ENCODE assay signal across 11 cellular contexts in the genomic region with DNA sequence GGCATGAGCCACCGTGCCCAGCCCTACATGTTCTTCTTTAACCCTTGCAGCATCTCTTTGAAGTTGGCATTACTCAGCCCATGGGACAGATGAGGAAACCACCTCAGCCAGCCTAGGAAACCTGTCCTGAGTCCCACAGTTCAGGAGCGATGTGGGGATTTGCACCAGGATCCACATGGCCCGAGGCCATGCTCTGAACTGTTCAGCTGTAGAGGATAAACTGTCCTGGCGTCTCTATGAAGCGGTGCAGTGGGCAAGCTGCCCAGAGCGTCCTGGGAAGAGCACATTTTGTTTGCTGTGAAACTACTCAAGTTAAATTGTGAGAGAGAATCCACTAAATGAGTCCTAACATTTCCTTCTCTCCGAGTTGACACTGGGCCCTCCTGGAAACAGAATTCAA.
DNase-seq lines count a peak whose midpoint lies in the region; TF ChIP-seq lines count a peak whose summit lies in the region.
"Had no signal": no experiment of that assay in that cellular context is flagged by ENCODE, and none has a peak within 500 bp of the region (broad histone marks: within the 10 kb centered on the region; RNA-seq: fewer than 3 reads in every experiment).

No MANE protein-coding gene starts in this region.

- H3K9me3 ChIP-seq in SK-N-SH: no peaks in the 10 kb centered on the region
- no peaks in the 10 kb centered on the region for H3K9me3 ChIP-seq in stomach

- peaks cover 0 to 11% of the 10 kb centered on the region in 2 experiments; a peak in 1 of 4 replicates for H3K4me1 ChIP-seq in SK-N-SH (ENCODE audit: control insufficient read depth in 1 of 2, insufficient read depth in 2 of 2, low read depth in 1 of 2, low read length in 1 of 2)
- H3K4me1 ChIP-seq in stomach: peaks cover 0 to 12% (median 9%) of the 10 kb centered on the region in 4 donors

- no peak overlapping the region for H3K4me2 ChIP-seq in SK-N-SH

- no peak for TF ChIP-seq POLR2A in stomach (IDR thresholded peaks at IDR 0.05)

- peaks cover 13% of the 10 kb centered on the region for H3K36me3 Mint-ChIP-seq in activated T-helper 1 cell treated with anti-CD3 and anti-CD28 coated beads, Interleukin-12 subunit alpha, Interleukin-12 subunit beta, Interleukin-2, Interleukin-4 antibody, amounts not matched to agents 30 ng/mL and 10 ng/mL and 1 ng/mL, durations not matched to agents 14 hours and 24 hours and 36 hours (ENCODE audit: low read depth)

- no peak overlapping the region for H3K9ac ChIP-seq in SK-N-SH

- H3K9me2 ChIP-seq in SK-N-SH: no peaks in the 10 kb centered on the region

- 40% methylated on average over 7 of the region's 7 CpGs for WGBS in SK-N-SH (ENCODE audit: low lambda C conversion rate)
- WGBS in stomach, 5 donors: 49 to 64% (median 57%) methylated on average over 7 of the region's 7 CpGs

- no peaks in the 10 kb centered on the region for H3K79me2 ChIP-seq in SK-N-SH (ENCODE audit: insufficient read depth)

- POLR2A ChIA-PET in SK-N-SH (lab: Yijun Ruan, JAX): interaction anchor here (0.7 kb wide), 1 partner anchor 276 kb away, joined by 5 read pairs; a partner anchor contains a TSS

- no peaks in the 10 kb centered on the region for H3K4me1 Mint-ChIP-seq in activated T-helper 1 cell treated with anti-CD3 and anti-CD28 coated beads, Interleukin-12 subunit alpha, Interleukin-12 subunit beta, Interleukin-2, Interleukin-4 antibody, amounts not matched to agents 30 ng/mL and 10 ng/mL and 1 ng/mL, durations not matched to agents 14 hours and 24 hours and 36 hours (ENCODE audit: low read depth)
- H3K4me1 Mint-ChIP-seq: activated B cell treated with CpG ODN at 0.5 μM for 24 hours had no signal

- no peak for TF ChIP-seq CTCF in SK-N-SH (IDR thresholded peaks at IDR 0.05)
- TF ChIP-seq CTCF in stomach (IDR thresholded peaks at IDR 0.05): no peak

- TF ChIP-seq RAD21 in SK-N-SH (IDR thresholded peaks at IDR 0.05; ENCODE audit: low read length): peak; percentile 17; the same call in 1 of the 2 replicates

- H3K4me3 ChIP-seq in SK-N-SH (ENCODE audit: low read depth in 2 of 2, low read length in 1 of 2) (no peak overlapping the region), stomach (no peak overlapping the region)

- H3K36me3 ChIP-seq in SK-N-SH (replicated peaks in 1 of 2; ENCODE audit: control insufficient read depth in 1 of 2, insufficient read depth in 2 of 2, low read length in 1 of 2) (no peaks in the 10 kb centered on the region), stomach (no peaks in the 10 kb centered on the region)

- H4K20me1 ChIP-seq in SK-N-SH (ENCODE audit: insufficient read depth): no peaks in the 10 kb centered on the region

- intact Hi-C loops in cardiac septum (cut with DNase I) (loop anchor here (2.0 kb wide), 1 partner anchor 77 kb away; no protein-coding TSS in a partner anchor), stomach (cut with DNase I; ENCODE audit: low total_unique reads) (no loop called here)
- intact Hi-C loops in activated T-helper 1 cell treated with anti-CD3 and anti-CD28 coated beads, Interleukin-12 subunit alpha, Interleukin-12 subunit beta, Interleukin-2, Interleukin-4 antibody, amounts not matched to agents 30 ng/mL and 10 ng/mL and 1 ng/mL, durations not matched to agents 14 hours and 24 hours and 36 hours (cut with micrococcal nuclease): no loop called here

- no peaks in the 10 kb centered on the region for H3K27me3 Mint-ChIP-seq in activated T-helper 1 cell treated with anti-CD3 and anti-CD28 coated beads, Interleukin-12 subunit alpha, Interleukin-12 subunit beta, Interleukin-2, Interleukin-4 antibody, amounts not matched to agents 30 ng/mL and 10 ng/mL and 1 ng/mL, durations not matched to agents 14 hours and 24 hours and 36 hours (ENCODE audit: insufficient read depth)

- H3F3A ChIP-seq in SK-N-SH (replicated peaks; ENCODE audit: insufficient read depth): no peaks in the 10 kb centered on the region

- H3K9me3 Mint-ChIP-seq in activated T-helper 1 cell treated with anti-CD3 and anti-CD28 coated beads, Interleukin-12 subunit alpha, Interleukin-12 subunit beta, Interleukin-2, Interleukin-4 antibody, amounts not matched to agents 30 ng/mL and 10 ng/mL and 1 ng/mL, durations not matched to agents 14 hours and 24 hours and 36 hours: no peaks in the 10 kb centered on the region
- H3K9me3 Mint-ChIP-seq: activated B cell treated with CpG ODN at 0.5 μM for 24 hours, neural crest cell had no signal

- TF ChIP-seq EP300 in SK-N-SH (IDR thresholded peaks at IDR 0.05; ENCODE audit: borderline replicate concordance in 1 of 2, low read depth in 1 of 2, low read length in 1 of 2) (no peak), stomach (IDR thresholded peaks at IDR 0.05) (no peak)

- no peak overlapping the region for H2AFZ ChIP-seq in SK-N-SH (ENCODE audit: low read depth)

- DNase-seq in NCI-H1092 treated with DMSO at 0.1 percent for 48 hours (lab: John Stamatoyannopoulos, UW): peak; percentile 86
- DNase-seq in SK-N-SH: peak; percentile 73
- DNase-seq in cardiac septum (ENCODE audit: low spot score): peak; percentile 79
- peak; percentile 27 for DNase-seq in stomach
- DNase-seq in activated T-helper 1 cell treated with anti-CD3 and anti-CD28 coated beads, Interleukin-12 subunit alpha, Interleukin-12 subunit beta, Interleukin-2, Interleukin-4 antibody, amounts not matched to agents 30 ng/mL and 10 ng/mL and 1 ng/mL, durations not matched to agents 14 hours and 24 hours and 36 hours (ENCODE audit: low spot score): no peak
- DNase-seq in HPDE6-E6E7 (ENCODE audit: extremely low spot score): no peak
- no peak for DNase-seq in SW480 (ENCODE audit: low spot score)
- DNase-seq: activated B cell treated with CpG ODN at 0.5 μM for 24 hours; activated T-cell treated with anti-CD3 and anti-CD28 coated beads, Interleukin-2, amount 50 U/mL, for 1 hour; NCI-H187 treated with DMSO at 0.1 percent for 48 hours had no signal

- H3K27ac ChIP-seq in SK-N-SH (ENCODE audit: low read depth in 2 of 2, low read length in 1 of 2) (no peak overlapping the region), stomach (peak overlapping the region in 1 of 5 donors; percentile 68)

- H3K4me3 Mint-ChIP-seq in activated T-helper 1 cell treated with anti-CD3 and anti-CD28 coated beads, Interleukin-12 subunit alpha, Interleukin-12 subunit beta, Interleukin-2, Interleukin-4 antibody, amounts not matched to agents 30 ng/mL and 10 ng/mL and 1 ng/mL, durations not matched to agents 14 hours and 24 hours and 36 hours: no peak overlapping the region
- H3K4me3 Mint-ChIP-seq: activated B cell treated with CpG ODN at 0.5 μM for 24 hours, neural crest cell had no signal

- peaks cover 30% of the 10 kb centered on the region for H3K27me3 ChIP-seq in SK-N-SH (ENCODE audit: insufficient read depth)
- H3K27me3 ChIP-seq in stomach: peaks cover 0 to 6% (median 6%) of the 10 kb centered on the region in 3 donors

- CTCF ChIA-PET in SK-N-SH (lab: Yijun Ruan, JAX): interaction anchor here (0.9 to 1.4 kb wide), 2 partner anchors 9 to 139 kb away, joined by 4 to 6 read pairs; no protein-coding TSS in a partner anchor

- H3K27ac Mint-ChIP-seq in activated T-helper 1 cell treated with anti-CD3 and anti-CD28 coated beads, Interleukin-12 subunit alpha, Interleukin-12 subunit beta, Interleukin-2, Interleukin-4 antibody, amounts not matched to agents 30 ng/mL and 10 ng/mL and 1 ng/mL, durations not matched to agents 14 hours and 24 hours and 36 hours: no peak overlapping the region
- H3K27ac Mint-ChIP-seq: activated B cell treated with CpG ODN at 0.5 μM for 24 hours had no signal

TF ChIP-seq in SK-N-SH, 30 proteins besides CTCF, POLR2A, EP300 and RAD21 (continues in another document):
- TF ChIP-seq, protein P1, sequence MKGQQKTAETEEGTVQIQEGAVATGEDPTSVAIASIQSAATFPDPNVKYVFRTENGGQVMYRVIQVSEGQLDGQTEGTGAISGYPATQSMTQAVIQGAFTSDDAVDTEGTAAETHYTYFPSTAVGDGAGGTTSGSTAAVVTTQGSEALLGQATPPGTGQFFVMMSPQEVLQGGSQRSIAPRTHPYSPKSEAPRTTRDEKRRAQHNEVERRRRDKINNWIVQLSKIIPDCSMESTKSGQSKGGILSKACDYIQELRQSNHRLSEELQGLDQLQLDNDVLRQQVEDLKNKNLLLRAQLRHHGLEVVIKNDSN (IDR thresholded peaks at IDR 0.05; ENCODE audit: borderline replicate concordance, low read depth): no peak
- TF ChIP-seq, protein P2, sequence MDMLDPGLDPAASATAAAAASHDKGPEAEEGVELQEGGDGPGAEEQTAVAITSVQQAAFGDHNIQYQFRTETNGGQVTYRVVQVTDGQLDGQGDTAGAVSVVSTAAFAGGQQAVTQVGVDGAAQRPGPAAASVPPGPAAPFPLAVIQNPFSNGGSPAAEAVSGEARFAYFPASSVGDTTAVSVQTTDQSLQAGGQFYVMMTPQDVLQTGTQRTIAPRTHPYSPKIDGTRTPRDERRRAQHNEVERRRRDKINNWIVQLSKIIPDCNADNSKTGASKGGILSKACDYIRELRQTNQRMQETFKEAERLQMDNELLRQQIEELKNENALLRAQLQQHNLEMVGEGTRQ (IDR thresholded peaks at IDR 0.05; ENCODE audit: borderline replicate concordance, low read depth, low read length): no peak
- no peak for TF ChIP-seq EZH2phosphoT487 (IDR thresholded peaks at IDR 0.05; ENCODE audit: borderline replicate concordance, low read depth)
- TF ChIP-seq, protein P3, sequence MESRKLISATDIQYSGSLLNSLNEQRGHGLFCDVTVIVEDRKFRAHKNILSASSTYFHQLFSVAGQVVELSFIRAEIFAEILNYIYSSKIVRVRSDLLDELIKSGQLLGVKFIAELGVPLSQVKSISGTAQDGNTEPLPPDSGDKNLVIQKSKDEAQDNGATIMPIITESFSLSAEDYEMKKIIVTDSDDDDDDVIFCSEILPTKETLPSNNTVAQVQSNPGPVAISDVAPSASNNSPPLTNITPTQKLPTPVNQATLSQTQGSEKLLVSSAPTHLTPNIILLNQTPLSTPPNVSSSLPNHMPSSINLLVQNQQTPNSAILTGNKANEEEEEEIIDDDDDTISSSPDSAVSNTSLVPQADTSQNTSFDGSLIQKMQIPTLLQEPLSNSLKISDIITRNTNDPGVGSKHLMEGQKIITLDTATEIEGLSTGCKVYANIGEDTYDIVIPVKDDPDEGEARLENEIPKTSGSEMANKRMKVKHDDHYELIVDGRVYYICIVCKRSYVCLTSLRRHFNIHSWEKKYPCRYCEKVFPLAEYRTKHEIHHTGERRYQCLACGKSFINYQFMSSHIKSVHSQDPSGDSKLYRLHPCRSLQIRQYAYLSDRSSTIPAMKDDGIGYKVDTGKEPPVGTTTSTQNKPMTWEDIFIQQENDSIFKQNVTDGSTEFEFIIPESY (IDR thresholded peaks at IDR 0.05; ENCODE audit: borderline replicate concordance, low read depth): no peak
- no peak for TF ChIP-seq RXRA (IDR thresholded peaks at IDR 0.05; ENCODE audit: borderline replicate concordance, low read depth)
- TF ChIP-seq TAF1 (IDR thresholded peaks at IDR 0.05; ENCODE audit: borderline replicate concordance, low read depth, low read length): no peak
- TF ChIP-seq GATA2 (CRISPR knock-in tag; IDR thresholded peaks at IDR 0.05): no peak
- TF ChIP-seq GABPA (IDR thresholded peaks at IDR 0.05; ENCODE audit: low read depth): no peak

Comparison
In these comparisons a context has a peak if more than half of its experiments do, and no peak if none do; other contexts are left out.
1. DNase-seq: peak in NCI-H1092 treated with DMSO at 0.1 percent for 48 hours (single experiment), SK-N-SH (single experiment), cardiac septum (single experiment) and stomach (single experiment); none in activated T-helper 1 cell treated with anti-CD3 and anti-CD28 coated beads, Interleukin-12 subunit alpha, Interleukin-12 subunit beta, Interleukin-2, Interleukin-4 antibody, amounts not matched to agents 30 ng/mL and 10 ng/mL and 1 ng/mL, durations not matched to agents 14 hours and 24 hours and 36 hours (single experiment), HPDE6-E6E7 (single experiment) and SW480 (single experiment).